ENCODE assay signal across 9 cellular contexts in the genomic region with DNA sequence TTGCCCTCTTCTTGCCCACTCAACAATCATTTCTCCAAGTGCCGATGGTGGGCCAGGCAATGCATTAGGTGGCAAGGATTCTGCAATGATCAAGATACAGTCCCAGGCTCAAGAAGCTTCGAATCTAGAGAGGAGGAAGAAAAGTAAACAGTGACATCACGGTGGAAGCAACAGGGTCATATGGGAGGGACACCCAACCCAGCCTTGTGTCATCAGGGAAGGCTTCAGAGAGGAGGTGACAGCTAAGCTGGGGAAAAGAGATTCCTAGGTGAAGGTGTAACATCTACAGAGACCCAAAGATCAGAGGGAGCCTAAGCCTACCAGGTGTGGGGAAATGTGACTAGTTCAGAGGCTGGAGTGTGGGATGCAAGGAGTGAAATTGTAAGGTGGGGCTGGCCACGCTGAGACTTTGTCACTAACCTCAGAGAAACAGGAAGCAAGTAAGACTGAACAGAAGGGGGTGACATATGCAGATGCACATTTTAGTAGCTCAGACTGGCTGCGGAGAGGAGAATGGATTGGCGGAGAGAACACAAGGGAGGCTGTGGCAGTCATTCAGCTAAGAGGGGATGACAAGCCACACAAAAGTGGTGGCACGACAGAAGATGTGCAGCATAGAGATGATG.
A peak's percentile ranks its signal among the peaks of the same experiment; 100 is the strongest.
DNase-seq lines count a peak whose midpoint lies in the region; ATAC-seq, FAIRE-seq and TF ChIP-seq lines count a peak whose summit lies in the region.
"Had no signal": no experiment of that assay in that cellular context is flagged by ENCODE, and none has a peak within 500 bp of the region (broad histone marks: within the 10 kb centered on the region; RNA-seq: fewer than 3 reads in every experiment).

No MANE protein-coding gene starts in this region.

- TF ChIP-seq CTCF in neural crest cell (conservative IDR thresholded peaks at IDR 0.05) (no peak), brain microvascular endothelial cell (IDR thresholded peaks at IDR 0.05; ENCODE audit: low read depth, low read length, missing control alignments) (no peak)

- no peaks in the 10 kb centered on the region for H3K9me3 Mint-ChIP-seq in activated CD8-positive, alpha-beta memory T cell treated with anti-CD3 and anti-CD28 coated beads, Interleukin-2, amount 10 ng/mL, durations not matched to agents 7 days and 5 days (ENCODE audit: low read depth)
- peaks cover 5% of the 10 kb centered on the region for H3K9me3 Mint-ChIP-seq in neural crest cell

- H3K36me3 Mint-ChIP-seq in activated CD8-positive, alpha-beta memory T cell treated with anti-CD3 and anti-CD28 coated beads, Interleukin-2, amount 10 ng/mL, durations not matched to agents 7 days and 5 days: peaks cover 43% of the 10 kb centered on the region
- no peaks in the 10 kb centered on the region for H3K36me3 Mint-ChIP-seq in neural crest cell (ENCODE audit: low read depth)

- in situ Hi-C loops in brain microvascular endothelial cell (cut with HindIII; ENCODE audit: low pct_ligation_motif_present, low sequenced_read_pairs): no loop called here

- H3K27ac ChIP-seq in brain microvascular endothelial cell: no peak overlapping the region

- H3K27ac Mint-ChIP-seq in activated CD8-positive, alpha-beta memory T cell treated with anti-CD3 and anti-CD28 coated beads, Interleukin-2, amount 10 ng/mL, durations not matched to agents 7 days and 5 days: peak overlapping the region; percentile 98
- H3K27ac Mint-ChIP-seq in neural crest cell (ENCODE audit: unreplicated experiment): peak overlapping the region; percentile 81

- ATAC-seq in GM19395 (IDR thresholded peaks at IDR 0.05; ENCODE audit: unreplicated experiment): peak; percentile 80
- ATAC-seq in HG03342 (IDR thresholded peaks at IDR 0.05; ENCODE audit: unreplicated experiment): peak; percentile 72
- ATAC-seq in activated CD8-positive, alpha-beta memory T cell treated with anti-CD3 and anti-CD28 coated beads, Interleukin-2, amount 10 ng/mL, durations not matched to agents 7 days and 5 days: peak; percentile 85
- ATAC-seq: Panc1 had no signal

- DNase-seq in activated CD8-positive, alpha-beta memory T cell treated with anti-CD3 and anti-CD28 coated beads, Interleukin-2, amount 10 ng/mL, durations not matched to agents 7 days and 5 days: peak; percentile 88
- DNase-seq in neural crest cell (ENCODE audit: low read depth, low spot score) (no peak), NCI-H2029 treated with DMSO at 0.1 percent for 48 hours (lab: John Stamatoyannopoulos, UW) (no peak), mucosa of gallbladder (ENCODE audit: low spot score) (no peak), brain microvascular endothelial cell (no peak), HTR-8/SVneo (ENCODE audit: insufficient read length, low spot score) (no peak)

- no peak for FAIRE-seq in HTR-8/SVneo (lab: Jason Lieb, UNC)

- H3K27me3 ChIP-seq in brain microvascular endothelial cell (replicated peaks): no peaks in the 10 kb centered on the region

- CTCF ChIA-PET in activated CD8-positive, alpha-beta memory T cell treated with anti-CD3 and anti-CD28 coated beads, Interleukin-2, amount 10 ng/mL, durations not matched to agents 7 days and 5 days (lab: Charles Lee): interaction anchor here (0.9 to 2.8 kb wide), 15 partner anchors 8 to 103 kb away, joined by 3 to 8 read pairs (median 5); no protein-coding TSS in a partner anchor

- no peaks in the 10 kb centered on the region for H3K36me3 ChIP-seq in brain microvascular endothelial cell (replicated peaks)

- H3K27me3 Mint-ChIP-seq in activated CD8-positive, alpha-beta memory T cell treated with anti-CD3 and anti-CD28 coated beads, Interleukin-2, amount 10 ng/mL, durations not matched to agents 7 days and 5 days: no peaks in the 10 kb centered on the region
- no peaks in the 10 kb centered on the region for H3K27me3 Mint-ChIP-seq in neural crest cell (ENCODE audit: low read depth)

- H3K4me1 Mint-ChIP-seq in activated CD8-positive, alpha-beta memory T cell treated with anti-CD3 and anti-CD28 coated beads, Interleukin-2, amount 10 ng/mL, durations not matched to agents 7 days and 5 days: peaks cover 89% of the 10 kb centered on the region
- peaks cover 17% of the 10 kb centered on the region for H3K4me1 Mint-ChIP-seq in neural crest cell

- no peak overlapping the region for H3K4me3 ChIP-seq in brain microvascular endothelial cell (ENCODE audit: low read depth, low read length)

- H3K4me3 Mint-ChIP-seq in activated CD8-positive, alpha-beta memory T cell treated with anti-CD3 and anti-CD28 coated beads, Interleukin-2, amount 10 ng/mL, durations not matched to agents 7 days and 5 days: peak overlapping the region; percentile 64
- H3K4me3 Mint-ChIP-seq in neural crest cell: no peak overlapping the region
